Comparison of ENCODE assay signal across 7 cellular contexts in the genomic region with DNA sequence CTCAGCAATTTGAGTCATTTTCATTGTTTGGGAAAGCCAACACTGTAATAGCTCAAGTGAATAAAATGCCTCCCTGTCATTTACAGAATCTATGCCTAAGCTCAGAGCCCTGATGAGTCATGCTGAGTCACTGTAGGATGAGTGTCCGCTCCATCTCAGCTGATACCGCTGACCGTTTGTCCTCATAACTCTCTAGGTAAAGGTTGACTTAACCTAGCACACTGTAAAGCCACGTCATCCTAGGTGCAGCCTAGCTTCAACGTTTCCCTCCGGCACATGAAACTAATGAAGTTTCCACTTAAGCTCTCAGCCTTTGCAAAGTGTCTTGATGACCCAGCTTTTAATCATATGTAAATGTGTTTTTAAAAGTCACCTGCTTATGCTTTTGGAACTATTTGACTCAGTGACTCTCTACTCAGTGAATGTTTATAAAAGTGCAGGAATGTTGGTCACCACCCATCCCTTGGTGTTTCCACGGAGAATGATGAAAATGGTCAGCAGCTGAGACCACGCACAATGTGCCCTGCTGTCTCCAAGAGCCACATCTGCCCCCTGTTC.
A peak's percentile ranks its signal among the peaks of the same experiment; 100 is the strongest.
DNase-seq lines count a peak whose midpoint lies in the region; ATAC-seq, FAIRE-seq and TF ChIP-seq lines count a peak whose summit lies in the region.

No MANE protein-coding gene starts in this region.

- ATAC-seq in GM21515 (IDR thresholded peaks at IDR 0.05; ENCODE audit: unreplicated experiment) = peak; percentile 50
- no peak for ATAC-seq in stimulated activated naive CD8-positive, alpha-beta T cell treated with anti-CD3 and anti-CD28 coated beads, Interleukin-15, Interleukin-2, amounts not matched to agents 100 U/mL and 50 U/mL, for 24 hours

- no peak overlapping the region for H3K27ac Mint-ChIP-seq in glutamatergic neuron (ENCODE audit: unreplicated experiment)

- H3K27ac ChIP-seq in colonic mucosa = no peak overlapping the region

- no peaks in the 10 kb centered on the region for H3K9me3 ChIP-seq in colonic mucosa

- H3K9me3 Mint-ChIP-seq in glutamatergic neuron (ENCODE audit: unreplicated experiment) = no peaks in the 10 kb centered on the region

- H3K4me3 ChIP-seq in colonic mucosa (no peak overlapping the region), skeletal muscle cell (ENCODE audit: low read depth, low read length) (no peak overlapping the region)

- no peaks in the 10 kb centered on the region for H3K36me3 ChIP-seq in colonic mucosa

- H3K27me3 Mint-ChIP-seq in glutamatergic neuron (ENCODE audit: unreplicated experiment) = no peaks in the 10 kb centered on the region

- TF ChIP-seq CTCF in colonic mucosa (IDR thresholded peaks at IDR 0.05) (no peak), glutamatergic neuron (IDR thresholded peaks at IDR 0.05; ENCODE audit: partially characterized antibody, unreplicated experiment) (no peak)

- no peak overlapping the region for H3K9ac ChIP-seq in colonic mucosa (ENCODE audit: low read depth in 2 of 2, low read length in 2 of 2)

- no peaks in the 10 kb centered on the region for H3K27me3 ChIP-seq in colonic mucosa

- H3K4me3 Mint-ChIP-seq in glutamatergic neuron (ENCODE audit: unreplicated experiment) = no peak overlapping the region

- intact Hi-C loops in colonic mucosa (cut with DNase I) = no loop called here

- no peaks in the 10 kb centered on the region for H3K4me1 Mint-ChIP-seq in glutamatergic neuron (ENCODE audit: low read depth, unreplicated experiment)

- no peak for FAIRE-seq in GM19239 (lab: Jason Lieb, UNC)

- no peaks in the 10 kb centered on the region for H3K4me1 ChIP-seq in colonic mucosa

- no peaks in the 10 kb centered on the region for H3K36me3 Mint-ChIP-seq in glutamatergic neuron (ENCODE audit: unreplicated experiment)

- peak; percentile 46 for DNase-seq in NCI-H2196 (lab: John Stamatoyannopoulos, UW; ENCODE audit: unreplicated experiment)
- DNase-seq in colonic mucosa = peak; percentile 22
- DNase-seq in skeletal muscle cell (ENCODE audit: low read depth) = peak; percentile 81
- DNase-seq in glutamatergic neuron = no peak
- no peak for DNase-seq in GM19239 (ENCODE audit: insufficient read length, low spot score)
- DNase-seq in stimulated activated naive CD8-positive, alpha-beta T cell treated with anti-CD3 and anti-CD28 coated beads, Interleukin-15, Interleukin-2, amounts not matched to agents 100 U/mL and 50 U/mL, for 24 hours = no peak

Comparison
In these comparisons a context has a peak if more than half of its experiments do, and no peak if none do; other contexts are left out.
1. DNase-seq: peak in NCI-H2196 (single experiment), colonic mucosa (single experiment) and skeletal muscle cell (single experiment); none in glutamatergic neuron (single experiment), GM19239 (single experiment) and stimulated activated naive CD8-positive, alpha-beta T cell treated with anti-CD3 and anti-CD28 coated beads, Interleukin-15, Interleukin-2, amounts not matched to agents 100 U/mL and 50 U/mL, for 24 hours (single experiment).